In the genomic region with DNA sequence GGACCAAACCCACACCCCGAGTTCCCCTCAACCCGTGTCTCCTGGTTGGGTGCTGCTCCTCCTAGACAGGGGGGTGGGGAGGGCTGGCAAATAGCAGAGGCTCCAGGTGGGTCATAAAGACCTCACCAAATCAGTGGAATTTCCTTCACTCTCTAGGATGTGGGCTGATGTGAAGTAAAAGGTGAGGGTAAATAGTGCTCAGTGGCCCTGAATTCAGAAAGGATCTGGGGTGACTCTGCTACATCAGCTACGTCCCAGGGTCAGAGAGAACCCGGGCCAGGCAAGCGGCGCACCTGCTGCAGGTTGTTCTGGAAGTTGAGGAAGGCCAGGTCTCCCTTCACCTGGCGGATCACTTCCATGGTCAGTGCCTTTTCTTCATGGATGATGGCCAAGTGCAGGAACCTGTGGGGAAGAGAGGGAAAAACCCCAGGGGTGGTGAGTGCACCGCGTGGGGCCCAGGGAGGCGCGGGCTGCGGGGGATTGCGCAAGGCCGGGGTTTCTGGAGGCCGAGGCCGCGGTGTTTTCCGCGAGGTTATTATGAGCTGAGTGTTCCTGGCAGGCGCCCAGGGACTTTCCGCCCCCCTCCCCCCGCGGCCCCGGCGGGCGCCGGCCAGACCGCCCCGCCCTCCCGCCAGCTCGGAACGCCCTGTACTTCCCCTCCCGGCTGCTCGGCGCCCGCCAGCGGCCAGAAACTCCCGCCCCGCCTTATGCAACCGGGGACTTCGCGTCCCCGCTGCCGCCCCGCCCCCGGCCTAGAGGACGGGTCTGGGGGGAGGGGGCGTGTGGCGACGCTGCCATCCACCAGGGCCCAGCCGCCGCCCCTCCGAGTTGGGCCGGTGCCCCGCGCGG, we compare ENCODE assay signal across 8 cellular contexts. TPM values are rescaled to one million over a fixed set of nuclear protein-coding genes. Genes with fewer than 3 reads are reported as not detected.
DNase-seq lines count a peak whose midpoint lies in the region; ATAC-seq and TF ChIP-seq lines count a peak whose summit lies in the region.

No MANE protein-coding gene starts in this region.

- no peak for TF ChIP-seq CTCF in choroid plexus epithelial cell (conservative IDR thresholded peaks at IDR 0.05; ENCODE audit: low read depth, low read length)

- peaks cover 49% of the 10 kb centered on the region for H3K36me3 ChIP-seq in BLaER1

- intact Hi-C loops in left colon (cut with DNase I, micrococcal nuclease): loop anchor here (5.0 to 10.0 kb wide), 2 partner anchors 61 to 119 kb away; no protein-coding TSS in a partner anchor

- peaks cover 38% of the 10 kb centered on the region for H4K20me1 ChIP-seq in BLaER1

- no peaks in the 10 kb centered on the region for H3K27me3 ChIP-seq in BLaER1

- ATAC-seq in GM19328 (IDR thresholded peaks at IDR 0.05; ENCODE audit: unreplicated experiment) (peak; percentile 56), HG03457 (IDR thresholded peaks at IDR 0.05; ENCODE audit: unreplicated experiment) (peak; percentile 42), left colon (peak; percentile 74)

- peak; percentile 81 to 95 for DNase-seq in NCI-H524 (lab: John Stamatoyannopoulos, UW)
- DNase-seq in activated CD4-positive, alpha-beta T cell treated with anti-CD3 and anti-CD28 coated beads for 4 hours: peak; percentile 95
- DNase-seq in choroid plexus epithelial cell (ENCODE audit: low read depth): peak; percentile 97
- DNase-seq in left colon: peak; percentile 96 to 98
- DNase-seq in stimulated activated CD4-positive, alpha-beta T cell treated with anti-CD3 and anti-CD28 coated beads, Interleukin-1b, Interleukin-23, amount 100 ng/mL, for 24 hours (ENCODE audit: low read depth in 4 of 4, low spot score in 1 of 4): peak; percentile 88 to 96 (median 92)

- H3K4me1 ChIP-seq in BLaER1: peaks cover 56% of the 10 kb centered on the region

- peak overlapping the region; percentile 97 for H3K27ac ChIP-seq in BLaER1

- H3K4me2 ChIP-seq in BLaER1: peak overlapping the region; percentile 92

- no peaks in the 10 kb centered on the region for H3K9me3 ChIP-seq in BLaER1

- H3K4me3 ChIP-seq in BLaER1 (peak overlapping the region; percentile 89), choroid plexus epithelial cell (ENCODE audit: low read depth, low read length) (peak overlapping the region; percentile 90)

- peak overlapping the region; percentile 98 for H3K9ac ChIP-seq in BLaER1

RNA-seq across cellular contexts. Expression of a gene that starts 0.9 kb away (rescaled TPM):
- 100 to 1,000 TPM; 150 to 193 TPM for total RNA-seq in left colon

Comparison
In these comparisons a context has a peak if more than half of its experiments do, and no peak if none do; other contexts are left out.
1. Peak in every context shown above with its lines: DNase-seq, ATAC-seq, H3K4me3 ChIP-seq and H3K27ac ChIP-seq.